20 cellular contexts compared by ENCODE assay signal in genomic region chr14:77547512-77547911, GRCh38. TPM values are rescaled to one million over a fixed set of nuclear protein-coding genes. Genes with fewer than 3 reads are reported as not detected.
A peak's percentile ranks its signal among the peaks of the same experiment; 100 is the strongest.
DNase-seq lines count a peak whose midpoint lies in the region; ATAC-seq and TF ChIP-seq lines count a peak whose summit lies in the region.
"Had no signal": no experiment of that assay in that cellular context is flagged by ENCODE, and none has a peak within 500 bp of the region (broad histone marks: within the 10 kb centered on the region; RNA-seq: fewer than 3 reads in every experiment).

No MANE protein-coding gene starts in this region.

- no peak overlapping the region for H3K27ac Mint-ChIP-seq in WTC11
- H3K27ac Mint-ChIP-seq in glutamatergic neuron (ENCODE audit: unreplicated experiment) = no peak overlapping the region
- H3K27ac Mint-ChIP-seq: IgD-negative memory B cell, natural killer cell had no signal

- peaks cover 15% of the 10 kb centered on the region for H3K36me3 ChIP-seq in A673 (ENCODE audit: insufficient read depth, low read length, poor library complexity, severe bottlenecking)

- H3K27me3 Mint-ChIP-seq in WTC11 (ENCODE audit: low read depth) (no peaks in the 10 kb centered on the region), glutamatergic neuron (ENCODE audit: unreplicated experiment) (no peaks in the 10 kb centered on the region)
- H3K27me3 Mint-ChIP-seq: IgD-negative memory B cell had no signal

- H3K4me1 Mint-ChIP-seq in WTC11 (no peaks in the 10 kb centered on the region), glutamatergic neuron (ENCODE audit: low read depth, unreplicated experiment) (no peaks in the 10 kb centered on the region)

- intact Hi-C loops in A673 (cut with micrococcal nuclease; ENCODE audit: unreplicated experiment) = loop anchor here (10.0 kb wide), 1 partner anchor 223 kb away; the partner anchor contains the start of genes GSTZ1 and POMT2

- no peaks in the 10 kb centered on the region for H3K9me3 ChIP-seq in A673 (ENCODE audit: low read depth, low read length, poor library complexity, severe bottlenecking)
- H3K9me3 ChIP-seq: heart left ventricle, SJCRH30, upper lobe of right lung had no signal

- peaks cover 55% of the 10 kb centered on the region for H3K36me3 Mint-ChIP-seq in WTC11
- no peaks in the 10 kb centered on the region for H3K36me3 Mint-ChIP-seq in glutamatergic neuron (ENCODE audit: unreplicated experiment)

- no peaks in the 10 kb centered on the region for H3K27me3 ChIP-seq in A673 (replicated peaks; ENCODE audit: insufficient read depth, low read depth, low read length, poor library complexity)
- H3K27me3 ChIP-seq: heart left ventricle, SJCRH30, upper lobe of right lung had no signal

- peaks cover 14% of the 10 kb centered on the region for H3K4me1 ChIP-seq in A673 (ENCODE audit: insufficient read depth, low read length, poor library complexity, severe bottlenecking)
- H3K4me1 ChIP-seq: SJCRH30 had no signal

- TF ChIP-seq CTCF in A673 (conservative IDR thresholded peaks at IDR 0.05; ENCODE audit: low read depth, low read length) = peak; percentile 37
- peak; percentile 18; the same call in 1 of the 2 replicates for TF ChIP-seq CTCF in GM12874 (IDR thresholded peaks at IDR 0.05; ENCODE audit: insufficient read depth, low read depth, low read length)
- TF ChIP-seq CTCF in WTC11 (IDR thresholded peaks at IDR 0.05) = no peak
- TF ChIP-seq CTCF in glutamatergic neuron (IDR thresholded peaks at IDR 0.05; ENCODE audit: partially characterized antibody, unreplicated experiment) = peak; percentile 43

- H3K27ac ChIP-seq in A673 (ENCODE audit: low read depth, low read length, poor library complexity, severe bottlenecking) = no peak overlapping the region
- H3K27ac ChIP-seq: heart left ventricle, SJCRH30, upper lobe of right lung had no signal

- ATAC-seq in WTC11 (peak; percentile 81), HG03108 (IDR thresholded peaks at IDR 0.05; ENCODE audit: unreplicated experiment) (no peak), HG02938 (IDR thresholded peaks at IDR 0.05; ENCODE audit: unreplicated experiment) (no peak)
- ATAC-seq: heart left ventricle, natural killer cell, upper lobe of right lung had no signal

- DNase-seq in A673 (ENCODE audit: low spot score) (no peak), WTC11 (ENCODE audit: low spot score) (no peak), glutamatergic neuron (no peak), AG08395 (ENCODE audit: low spot score) (no peak), middle frontal gyrus (ENCODE audit: extremely low spot score, low spot score) (no peak)
- DNase-seq: activated CD4-positive, alpha-beta T cell treated with anti-CD3 and anti-CD28 coated beads for 4 hours; activated gamma-delta T cell treated with Interleukin-2 at 50 U/mL for 16 hours; aorta; heart left ventricle; natural killer cell; NCI-H2029; NCI-H524; SJCRH30; stimulated activated naive CD4-positive, alpha-beta T cell; upper lobe of right lung had no signal

- H3K9me3 Mint-ChIP-seq in WTC11 (no peaks in the 10 kb centered on the region), glutamatergic neuron (ENCODE audit: unreplicated experiment) (peaks cover 1% of the 10 kb centered on the region)
- H3K9me3 Mint-ChIP-seq: IgD-negative memory B cell, natural killer cell had no signal

- POLR2A ChIA-PET in A673 (lab: Charles Lee; ENCODE audit: low non-redundant PET) (no interaction called here), WTC11 (lab: Charles Lee) (no interaction called here)

- CTCF ChIA-PET in A673 (lab: Charles Lee) = no interaction called here
- CTCF ChIA-PET in WTC11 (lab: Charles Lee) = interaction anchor here (1.0 kb wide), 1 partner anchor 89 kb away, joined by 3 read pairs; no protein-coding TSS in a partner anchor

- BruUV-seq in A673 (replicated peaks; lab: Mats Ljungman, UMichigan) = no TSS peak

- no peak overlapping the region for H3K4me3 ChIP-seq in A673 (ENCODE audit: low read depth, low read length, poor library complexity, severe bottlenecking)
- H3K4me3 ChIP-seq: heart left ventricle, SJCRH30, upper lobe of right lung had no signal

- H3K4me3 Mint-ChIP-seq in WTC11 = no peak overlapping the region
- H3K4me3 Mint-ChIP-seq in glutamatergic neuron (ENCODE audit: unreplicated experiment) = no peak overlapping the region
- H3K4me3 Mint-ChIP-seq: IgD-negative memory B cell, natural killer cell had no signal

TF ChIP-seq in WTC11, 78 proteins besides CTCF, POLR2A, EP300 and RAD21:
- 0 out of 2 replicates have a peak, but pooled peaks have one; percentile 64 for TF ChIP-seq ZNF121 (CRISPR knock-in tag; IDR thresholded peaks at IDR 0.05)
- TF ChIP-seq ZNF396 (CRISPR knock-in tag; IDR thresholded peaks at IDR 0.05; ENCODE audit: borderline replicate concordance) = no peak

RNA-seq across cellular contexts. Expression of gene ISM2, which starts 48.9 kb away (rescaled TPM):
- 4.3 and 5.1 TPM in 2 replicates for total RNA-seq in A673 (2021)
- total RNA-seq in WTC11 (2021) = 0.80 to 1.4 TPM (median 1.3 TPM) in 3 replicates
- total RNA-seq in glutamatergic neuron (ENCODE audit: unreplicated experiment) = not detected
- total RNA-seq: lung microvascular endothelial cell, natural killer cell, upper lobe of right lung had no signal
